ENCODE assay signal across 1 cellular context in genomic region chr12:7078163-7078562, GRCh38.
TF ChIP-seq lines count a peak whose summit lies in the region.

No MANE protein-coding gene starts in this region.

TF ChIP-seq in HEK293, 187 proteins besides CTCF, POLR2A, EP300 and RAD21 (continued from another document):
- TF ChIP-seq ZBTB11 (tag by site-specific recombination; conservative IDR thresholded peaks at IDR 0.05; ENCODE audit: low read depth) (no peak), ZNF585B (tag by site-specific recombination; IDR thresholded peaks at IDR 0.05) (no peak), PRDM2 (tag by site-specific recombination; IDR thresholded peaks at IDR 0.05; ENCODE audit: borderline replicate concordance) (no peak), ZNF354C (tag by site-specific recombination; IDR thresholded peaks at IDR 0.05; ENCODE audit: borderline replicate concordance, low read depth) (no peak), ZBTB44 (tag by site-specific recombination; IDR thresholded peaks at IDR 0.05) (no peak), ZNF423 (tag by site-specific recombination; IDR thresholded peaks at IDR 0.05) (no peak)
- TF ChIP-seq, protein P1, sequence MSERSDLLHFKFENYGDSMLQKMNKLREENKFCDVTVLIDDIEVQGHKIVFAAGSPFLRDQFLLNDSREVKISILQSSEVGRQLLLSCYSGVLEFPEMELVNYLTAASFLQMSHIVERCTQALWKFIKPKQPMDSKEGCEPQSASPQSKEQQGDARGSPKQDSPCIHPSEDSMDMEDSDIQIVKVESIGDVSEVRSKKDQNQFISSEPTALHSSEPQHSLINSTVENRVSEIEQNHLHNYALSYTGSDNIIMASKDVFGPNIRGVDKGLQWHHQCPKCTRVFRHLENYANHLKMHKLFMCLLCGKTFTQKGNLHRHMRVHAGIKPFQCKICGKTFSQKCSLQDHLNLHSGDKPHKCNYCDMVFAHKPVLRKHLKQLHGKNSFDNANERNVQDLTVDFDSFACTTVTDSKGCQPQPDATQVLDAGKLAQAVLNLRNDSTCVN (tag by site-specific recombination; optimal IDR thresholded peaks at IDR 0.05) = no peak
- TF ChIP-seq, protein P2, sequence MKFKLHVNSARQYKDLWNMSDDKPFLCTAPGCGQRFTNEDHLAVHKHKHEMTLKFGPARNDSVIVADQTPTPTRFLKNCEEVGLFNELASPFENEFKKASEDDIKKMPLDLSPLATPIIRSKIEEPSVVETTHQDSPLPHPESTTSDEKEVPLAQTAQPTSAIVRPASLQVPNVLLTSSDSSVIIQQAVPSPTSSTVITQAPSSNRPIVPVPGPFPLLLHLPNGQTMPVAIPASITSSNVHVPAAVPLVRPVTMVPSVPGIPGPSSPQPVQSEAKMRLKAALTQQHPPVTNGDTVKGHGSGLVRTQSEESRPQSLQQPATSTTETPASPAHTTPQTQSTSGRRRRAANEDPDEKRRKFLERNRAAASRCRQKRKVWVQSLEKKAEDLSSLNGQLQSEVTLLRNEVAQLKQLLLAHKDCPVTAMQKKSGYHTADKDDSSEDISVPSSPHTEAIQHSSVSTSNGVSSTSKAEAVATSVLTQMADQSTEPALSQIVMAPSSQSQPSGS (tag by site-specific recombination; IDR thresholded peaks at IDR 0.05; ENCODE audit: low read depth) = no peak
